Comparison of ENCODE assay signal across 1 cellular context in genomic region chr1:201911827-201912571, GRCh38.
A peak's percentile ranks its signal among the peaks of the same experiment; 100 is the strongest.
TF ChIP-seq lines count a peak whose summit lies in the region.

No MANE protein-coding gene starts in this region.

TF ChIP-seq in K562, 482 proteins besides CTCF, POLR2A, EP300 and RAD21:
- TF ChIP-seq CREB1 (IDR thresholded peaks at IDR 0.05) (no peak), CREB1 (CRISPR knock-in tag; IDR thresholded peaks at IDR 0.05) (no peak), HMG20A (CRISPR knock-in tag; conservative IDR thresholded peaks at IDR 0.05) (no peak), SMAD1 (IDR thresholded peaks at IDR 0.05; ENCODE audit: low read depth, low read length, partially characterized antibody) (no peak), MAFF (IDR thresholded peaks at IDR 0.05; ENCODE audit: low read length) (no peak), E2F4 (CRISPR knock-in tag; IDR thresholded peaks at IDR 0.05; ENCODE audit: low read depth) (no peak), HDAC6 (IDR thresholded peaks at IDR 0.05; ENCODE audit: low read depth, low read length) (no peak), ZNF347 (CRISPR knock-in tag; IDR thresholded peaks at IDR 0.05; ENCODE audit: low read depth) (no peak), NR2C2 (CRISPR knock-in tag; IDR thresholded peaks at IDR 0.05) (no peak), NR2C2 (tag; IDR thresholded peaks at IDR 0.05) (peak; percentile 65), NCOR1 (IDR thresholded peaks at IDR 0.05) (no peak), KDM1A (IDR thresholded peaks at IDR 0.05) (peak in 1 of 2 experiments; percentile 46; a peak in 1 of 4 replicates), NR2C1 (IDR thresholded peaks at IDR 0.05) (peak; percentile 63), NR2C1 (tag; IDR thresholded peaks at IDR 0.05) (peak; percentile 80), E2F3 (CRISPR knock-in tag; IDR thresholded peaks at IDR 0.05) (no peak), HBP1 (CRISPR knock-in tag; IDR thresholded peaks at IDR 0.05) (no peak), JUNB (CRISPR knock-in tag; conservative IDR thresholded peaks at IDR 0.05) (no peak), SMARCA4 (IDR thresholded peaks at IDR 0.05) (no peak), MEIS2 (IDR thresholded peaks at IDR 0.05; ENCODE audit: partially characterized antibody) (no peak), NR4A1 (CRISPR knock-in tag; IDR thresholded peaks at IDR 0.05) (no peak), NR4A1 (tag; IDR thresholded peaks at IDR 0.05) (no peak), FOXA1 (IDR thresholded peaks at IDR 0.05; ENCODE audit: borderline replicate concordance) (no peak)
